Comparison of ENCODE assay signal across 19 cellular contexts in the genomic region with DNA sequence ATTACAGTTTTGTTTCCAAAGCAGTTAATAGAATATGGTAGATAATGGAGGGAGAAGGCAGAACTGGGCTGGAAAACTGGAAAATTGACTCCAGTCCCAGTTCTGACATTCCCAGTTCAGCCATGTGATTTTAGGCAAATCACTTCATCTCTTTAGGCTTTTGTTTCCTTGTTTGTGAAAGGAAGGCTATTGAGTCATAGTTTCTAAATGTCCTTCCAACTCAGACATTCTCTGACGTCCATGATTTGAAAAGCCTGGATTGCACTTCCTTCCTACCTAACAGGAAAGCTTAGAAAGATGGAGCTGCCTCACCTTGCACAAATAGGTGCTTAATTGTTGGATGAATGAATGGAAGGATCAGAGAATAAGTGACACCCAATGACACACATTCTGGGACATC. TPM values are rescaled to one million over a fixed set of nuclear protein-coding genes. Genes with fewer than 3 reads are reported as not detected.
DNase-seq lines count a peak whose midpoint lies in the region.
"Had no signal": no experiment of that assay in that cellular context is flagged by ENCODE, and none has a peak within 500 bp of the region (broad histone marks: within the 10 kb centered on the region; RNA-seq: fewer than 3 reads in every experiment).

No MANE protein-coding gene starts in this region.

- H3K4me3 ChIP-seq in rectal smooth muscle tissue (ENCODE audit: low read length) = no peak overlapping the region
- no peak overlapping the region for H3K4me3 ChIP-seq in effector memory CD4-positive, alpha-beta T cell (ENCODE audit: insufficient read depth, low read depth, low read length, poor library complexity, severe bottlenecking)
- H3K4me3 ChIP-seq: BLaER1 treated with 17β-estradiol and CSF1 and Interleukin-3, amounts not matched to agents 10 nM and 100 nM; MG63 had no signal

- DNase-seq in SK-MEL-5 (ENCODE audit: low read depth, low spot score) (peak; percentile 30), dermis microvascular lymphatic vessel endothelial cell (ENCODE audit: low read depth in 2 of 2) (peak; percentile 72 to 92), globus pallidus (ENCODE audit: low spot score) (peak; percentile 64), NCI-H2171 treated with DMSO at 0.1 percent for 48 hours (lab: John Stamatoyannopoulos, UW) (no peak), NCI-H2227 treated with DMSO at 0.1 percent for 48 hours (lab: John Stamatoyannopoulos, UW) (no peak), GM03348 (ENCODE audit: low spot score) (no peak)
- DNase-seq in effector memory CD4-positive, alpha-beta T cell = no peak
- DNase-seq: CD8-positive, alpha-beta memory T cell; GF-D8; HFFc6; MG63; NCI-H1092 treated with DMSO at 0.1 percent for 48 hours; NCI-H1694 treated with DMSO at 0.1 percent for 48 hours; NCI-H69; NK-92 treated with Interleukin-12 subunit alpha and Interleukin-12 subunit beta, amount 100 ng/mL, for 24 hours; SHP77 had no signal

- no peaks in the 10 kb centered on the region for H3K4me1 ChIP-seq in rectal smooth muscle tissue (ENCODE audit: control insufficient read depth, insufficient read depth, low read length)
- H3K4me1 ChIP-seq in effector memory CD4-positive, alpha-beta T cell (ENCODE audit: control insufficient read depth, insufficient read depth, low read length, poor library complexity, severe bottlenecking) = no peaks in the 10 kb centered on the region
- H3K4me1 ChIP-seq: BLaER1 treated with 17β-estradiol and CSF1 and Interleukin-3, amounts not matched to agents 10 nM and 100 nM had no signal

- in situ Hi-C loops in SK-MEL-5 (cut with HindIII; ENCODE audit: low pct_unique_long_range_greater_than_20kb, low sequenced_read_pairs) = no loop called here

- peak overlapping the region; percentile 6 for H3K27ac ChIP-seq in rectal smooth muscle tissue (ENCODE audit: low read depth, low read length)
- H3K27ac ChIP-seq in effector memory CD4-positive, alpha-beta T cell (ENCODE audit: insufficient read depth, low read length, poor library complexity, severe bottlenecking) = no peak overlapping the region
- H3K27ac ChIP-seq: BLaER1 treated with 17β-estradiol and CSF1 and Interleukin-3, amounts not matched to agents 10 nM and 100 nM had no signal

- no peaks in the 10 kb centered on the region for H3K27me3 ChIP-seq in rectal smooth muscle tissue (ENCODE audit: control insufficient read depth, insufficient read depth, low read length)
- H3K27me3 ChIP-seq in effector memory CD4-positive, alpha-beta T cell (replicated peaks; ENCODE audit: control insufficient read depth, insufficient read depth, low read length, poor library complexity, severe bottlenecking) = no peaks in the 10 kb centered on the region
- H3K27me3 ChIP-seq: BLaER1 treated with 17β-estradiol and CSF1 and Interleukin-3, amounts not matched to agents 10 nM and 100 nM; MG63 had no signal

- H3K36me3 ChIP-seq in rectal smooth muscle tissue (ENCODE audit: control insufficient read depth, insufficient read depth, low read length) = no peaks in the 10 kb centered on the region
- H3K36me3 ChIP-seq in effector memory CD4-positive, alpha-beta T cell (ENCODE audit: control insufficient read depth, insufficient read depth, low read length) = no peaks in the 10 kb centered on the region
- H3K36me3 ChIP-seq: BLaER1 treated with 17β-estradiol and CSF1 and Interleukin-3, amounts not matched to agents 10 nM and 100 nM; MG63 had no signal

- H3K9me3 ChIP-seq in effector memory CD4-positive, alpha-beta T cell (ENCODE audit: control insufficient read depth, low read length) = no peaks in the 10 kb centered on the region
- H3K9me3 ChIP-seq: MG63 had no signal

- no peak overlapping the region for H3K9ac ChIP-seq in rectal smooth muscle tissue (ENCODE audit: low read length)
- H3K9ac ChIP-seq: BLaER1 treated with 17β-estradiol and CSF1 and Interleukin-3, amounts not matched to agents 10 nM and 100 nM had no signal

RNA-seq across cellular contexts. Expression of a gene that starts 19.8 kb away (rescaled TPM):
- total RNA-seq in SK-MEL-5 (2014; rRNA removed; shearing (Covaris generic)) = 3.4 and 4.1 TPM in 2 replicates
- polyA plus RNA-seq in SK-MEL-5 (2015; cell fraction: cytosol; rRNA removed) = 4.2 and 4.5 TPM in 2 replicates
- 0.45 and 3.4 TPM in 2 replicates for polyA plus RNA-seq in SK-MEL-5 (2015; cell fraction: nucleus; rRNA removed)
- total RNA-seq in dermis microvascular lymphatic vessel endothelial cell = 81.3 and 145 TPM in 2 replicates
- total RNA-seq: OCI-LY7 had no signal
- polyA plus RNA-seq: CD8-positive, alpha-beta memory T cell had no signal

Comparison
In these comparisons a context has a peak if more than half of its experiments do, and no peak if none do; other contexts are left out.
1. DNase-seq: peak in SK-MEL-5 (single experiment), dermis microvascular lymphatic vessel endothelial cell (2 of 2) and globus pallidus (single experiment); none in NCI-H2171 treated with DMSO at 0.1 percent for 48 hours (single experiment), NCI-H2227 treated with DMSO at 0.1 percent for 48 hours (single experiment), GM03348 (single experiment) and effector memory CD4-positive, alpha-beta T cell (0 of 3).
2. RNA of a gene that starts 19.8 kb away (total RNA-seq): 81.3 to 145 TPM in dermis microvascular lymphatic vessel endothelial cell; 3.4 to 4.1 TPM in SK-MEL-5; every median in the first group is over 10 times any median in the second.